ENCODE assay signal across 6 cellular contexts in genomic region chr14:102064590-102064989, GRCh38. TPM values are rescaled to one million over a fixed set of nuclear protein-coding genes. Genes with fewer than 3 reads are reported as not detected.
DNase-seq lines count a peak whose midpoint lies in the region; ATAC-seq and TF ChIP-seq lines count a peak whose summit lies in the region.
"Not testable (repeated sequence)": the region's sequence is repeated elsewhere in the genome, so short reads cannot be mapped to it uniquely, and the experiment has no call there.

No MANE protein-coding gene starts in this region.

- H3K4me3 Mint-ChIP-seq in GM23338; chondrocyte (ENCODE audit: unreplicated experiment); mesothelial cell of epicardium; stimulated activated effector memory CD8-positive, alpha-beta T cell treated with anti-CD3 and anti-CD28 coated beads, Interleukin-12 subunit alpha, Interleukin-12 subunit beta, amount 100 ng/mL, for 72 hours: not testable (repeated sequence)

- not testable (repeated sequence) for H3K79me2 ChIP-seq in GM23338 (replicated peaks; ENCODE audit: insufficient read depth)

- not testable (repeated sequence) for H3K9me2 ChIP-seq in GM23338 (ENCODE audit: insufficient read depth)

- CTCF ChIA-PET in RWPE1 (lab: Yijun Ruan, JAX) = interaction anchor here (0.6 to 2.2 kb wide), 4 partner anchors 10 to 1204 kb away, joined by 3 to 7 read pairs (median 4); no protein-coding TSS in a partner anchor

- H3K4me2 ChIP-seq in GM23338 = not testable (repeated sequence)

- H3K27ac ChIP-seq in GM23338 (ENCODE audit: low read depth) = not testable (repeated sequence)
- H3K27ac ChIP-seq in RWPE1 = peak overlapping the region; percentile 43; the same call in 1 of the 2 replicates

- not testable (repeated sequence) for H3K27me3 ChIP-seq in GM23338 (ENCODE audit: insufficient read depth)

- ATAC-seq in GM23338; stimulated activated effector memory CD8-positive, alpha-beta T cell treated with anti-CD3 and anti-CD28 coated beads, Interleukin-12 subunit alpha, Interleukin-12 subunit beta, amount 100 ng/mL, for 72 hours: not testable (repeated sequence)

- H3K4me3 ChIP-seq in GM23338 = not testable (repeated sequence)

- not testable (repeated sequence) for H3K27me3 Mint-ChIP-seq in GM23338 (ENCODE audit: insufficient read depth, low read depth, poor library complexity); chondrocyte (ENCODE audit: low read depth); mesothelial cell of epicardium (ENCODE audit: low read depth)

- DNase-seq in GM23338 (ENCODE audit: low spot score); RWPE1 (ENCODE audit: low spot score); mesothelial cell of epicardium (ENCODE audit: low spot score in 2 of 2, unreplicated experiment in 2 of 2); stimulated activated effector memory CD8-positive, alpha-beta T cell treated with anti-CD3 and anti-CD28 coated beads, Interleukin-12 subunit alpha, Interleukin-12 subunit beta, amount 100 ng/mL, for 72 hours (ENCODE audit: low spot score in 2 of 2): not testable (repeated sequence)
- DNase-seq in chondrocyte (ENCODE audit: low spot score) (peak; percentile 33), islet precursor cell (peak; percentile 38)

- H3F3A ChIP-seq in GM23338 (replicated peaks; ENCODE audit: low read depth) = not testable (repeated sequence)

- not testable (repeated sequence) for H3K27ac Mint-ChIP-seq in GM23338; chondrocyte (ENCODE audit: unreplicated experiment)
- peak overlapping the region; percentile 43 for H3K27ac Mint-ChIP-seq in mesothelial cell of epicardium
- H3K27ac Mint-ChIP-seq in stimulated activated effector memory CD8-positive, alpha-beta T cell treated with anti-CD3 and anti-CD28 coated beads, Interleukin-12 subunit alpha, Interleukin-12 subunit beta, amount 100 ng/mL, for 72 hours = peak overlapping the region; percentile 18

- peak overlapping the region; percentile 96; the same call in 1 of the 2 replicates for H2AFZ ChIP-seq in GM23338

- not testable (repeated sequence) for H3K9me3 Mint-ChIP-seq in GM23338; chondrocyte (ENCODE audit: low read depth); mesothelial cell of epicardium; stimulated activated effector memory CD8-positive, alpha-beta T cell treated with anti-CD3 and anti-CD28 coated beads, Interleukin-12 subunit alpha, Interleukin-12 subunit beta, amount 100 ng/mL, for 72 hours

- not testable (repeated sequence) for TF ChIP-seq CTCF in GM23338 (conservative IDR thresholded peaks at IDR 0.05; ENCODE audit: low read depth in 2 of 2); RWPE1 (conservative IDR thresholded peaks at IDR 0.05; ENCODE audit: low read depth); chondrocyte (IDR thresholded peaks at IDR 0.05); mesothelial cell of epicardium (IDR thresholded peaks at IDR 0.05; ENCODE audit: unreplicated experiment)

- H3K36me3 Mint-ChIP-seq in GM23338 (ENCODE audit: low read depth); chondrocyte (ENCODE audit: low read depth); mesothelial cell of epicardium; stimulated activated effector memory CD8-positive, alpha-beta T cell treated with anti-CD3 and anti-CD28 coated beads, Interleukin-12 subunit alpha, Interleukin-12 subunit beta, amount 100 ng/mL, for 72 hours: not testable (repeated sequence)

- not testable (repeated sequence) for H4K20me1 ChIP-seq in GM23338 (replicated peaks; ENCODE audit: insufficient read depth)

- not testable (repeated sequence) for H3K4me1 ChIP-seq in GM23338 (ENCODE audit: insufficient read depth)

- not testable (repeated sequence) for H3K4me1 Mint-ChIP-seq in GM23338; chondrocyte (ENCODE audit: low read depth)
- H3K4me1 Mint-ChIP-seq in mesothelial cell of epicardium = peaks cover 10% of the 10 kb centered on the region
- H3K4me1 Mint-ChIP-seq in stimulated activated effector memory CD8-positive, alpha-beta T cell treated with anti-CD3 and anti-CD28 coated beads, Interleukin-12 subunit alpha, Interleukin-12 subunit beta, amount 100 ng/mL, for 72 hours = peaks cover 12% of the 10 kb centered on the region

- not testable (repeated sequence) for H3K36me3 ChIP-seq in GM23338 (ENCODE audit: insufficient read depth)

- POLR2A ChIA-PET in RWPE1 (lab: Yijun Ruan, JAX; ENCODE audit: low non-redundant PET) = not testable (repeated sequence)

RNA-seq across cellular contexts. Expression of gene HSP90AA1, which starts 22.3 kb away (rescaled TPM):
- 1,401 and 1,576 TPM in 2 replicates for total RNA-seq in GM23338 (2014; rRNA removed; shearing (Covaris generic))
- polyA plus RNA-seq in GM23338 (2016; fragmentation: Nextera tagmentation; extraction: Ambion mirVana) = 1,677 and 2,107 TPM in 2 replicates
- total RNA-seq in chondrocyte (239 to 400 TPM (median 242 TPM) in 3 replicates), mesothelial cell of epicardium (325 to 330 TPM (median 330 TPM) in 3 replicates)
